9 cellular contexts compared by ENCODE assay signal in genomic region chr1:12435639-12436344, GRCh38.
A peak's percentile ranks its signal among the peaks of the same experiment; 100 is the strongest.
DNase-seq lines count a peak whose midpoint lies in the region; ATAC-seq, FAIRE-seq and TF ChIP-seq lines count a peak whose summit lies in the region.
"Had no signal": no experiment of that assay in that cellular context is flagged by ENCODE, and none has a peak within 500 bp of the region (broad histone marks: within the 10 kb centered on the region; RNA-seq: fewer than 3 reads in every experiment).

No MANE protein-coding gene starts in this region.

- no peak for DNase-seq in A549 (ENCODE audit: low read depth in 1 of 2, low spot score in 1 of 2)
- peak; percentile 62 for DNase-seq in activated naive CD8-positive, alpha-beta T cell treated with anti-CD3 and anti-CD28 coated beads for 36 hours
- DNase-seq in natural killer cell, result no peak
- no peak for DNase-seq in head of caudate nucleus
- DNase-seq in activated gamma-delta T cell (lab: John Stamatoyannopoulos, UW), result no peak
- no peak for DNase-seq in anterior cingulate cortex (lab: John Stamatoyannopoulos, UW)

- no peak for TF ChIP-seq POLR2A in A549 (IDR thresholded peaks at IDR 0.05; ENCODE audit: low read length)

- TF ChIP-seq EP300 in A549 (IDR thresholded peaks at IDR 0.05), result no peak

- H3K9me3 ChIP-seq in A549, result no peaks in the 10 kb centered on the region

- FAIRE-seq in A549 (lab: Jason Lieb, UNC), result no peak

- POLR2A ChIA-PET in A549 (lab: Yijun Ruan, JAX), result no interaction called here

- no peaks in the 10 kb centered on the region for H3K27me3 Mint-ChIP-seq in activated naive CD8-positive, alpha-beta T cell treated with anti-CD3 and anti-CD28 coated beads for 36 hours
- no peaks in the 10 kb centered on the region for H3K27me3 Mint-ChIP-seq in natural killer cell (ENCODE audit: low read depth in 2 of 2)

- peaks cover 64% of the 10 kb centered on the region for H3K4me1 ChIP-seq in A549

- H3K27ac ChIP-seq in A549, result peak overlapping the region; percentile 76 to 90
- H3K27ac ChIP-seq: cardiac muscle cell had no signal

- H3K4me1 Mint-ChIP-seq in activated naive CD8-positive, alpha-beta T cell treated with anti-CD3 and anti-CD28 coated beads for 36 hours, result peaks cover 95% of the 10 kb centered on the region
- peaks cover 72 to 75% of the 10 kb centered on the region in 2 donors for H3K4me1 Mint-ChIP-seq in natural killer cell

- intact Hi-C loops in natural killer cell (cut with micrococcal nuclease) (loop anchor here (2.0 to 10.0 kb wide), 3 partner anchors 13 to 261 kb away; no protein-coding TSS in a partner anchor), head of caudate nucleus (cut with DNase I) (no loop called here)

- peak overlapping the region; percentile 19; the same call in 1 of the 3 replicates for H3K4me2 ChIP-seq in A549

- H3K4me3 ChIP-seq in A549, result no peak overlapping the region
- H3K4me3 ChIP-seq: cardiac muscle cell had no signal

- TF ChIP-seq CTCF in A549 (IDR thresholded peaks at IDR 0.05) (no peak), natural killer cell (IDR thresholded peaks at IDR 0.05) (no peak)

- no peak for ATAC-seq in A549
- peak; percentile 76 for ATAC-seq in GM19397 (IDR thresholded peaks at IDR 0.05; ENCODE audit: unreplicated experiment)
- ATAC-seq in HG03457 (IDR thresholded peaks at IDR 0.05; ENCODE audit: unreplicated experiment), result peak; percentile 59
- ATAC-seq in natural killer cell, result peak; percentile 60 to 83 (median 69)

- H3K27ac Mint-ChIP-seq in activated naive CD8-positive, alpha-beta T cell treated with anti-CD3 and anti-CD28 coated beads for 36 hours, result peak overlapping the region; percentile 97
- H3K27ac Mint-ChIP-seq in natural killer cell, result peak overlapping the region; percentile 98

- peak overlapping the region; percentile 51 for H3K4me3 Mint-ChIP-seq in activated naive CD8-positive, alpha-beta T cell treated with anti-CD3 and anti-CD28 coated beads for 36 hours
- peak overlapping the region; percentile 83 for H3K4me3 Mint-ChIP-seq in natural killer cell

- H3K9me3 Mint-ChIP-seq in activated naive CD8-positive, alpha-beta T cell treated with anti-CD3 and anti-CD28 coated beads for 36 hours, result peaks cover 6% of the 10 kb centered on the region
- H3K9me3 Mint-ChIP-seq in natural killer cell, result no peaks in the 10 kb centered on the region

- CTCF ChIA-PET in A549 (lab: Yijun Ruan, JAX), result interaction anchor here (1.0 kb wide), 1 partner anchor 13 kb away, joined by 4 read pairs; no protein-coding TSS in a partner anchor

- peaks cover 68% of the 10 kb centered on the region for H3K36me3 Mint-ChIP-seq in activated naive CD8-positive, alpha-beta T cell treated with anti-CD3 and anti-CD28 coated beads for 36 hours
- H3K36me3 Mint-ChIP-seq in natural killer cell, result no peaks in the 10 kb centered on the region

- no peak for TF ChIP-seq RAD21 in A549 (conservative IDR thresholded peaks at IDR 0.05 in 1 of 2, IDR thresholded peaks at IDR 0.05 in 1 of 2)

- 95% methylated on average over 8 of the region's 8 CpGs for WGBS in A549 (ENCODE audit: missing lambda C conversion rate)

TF ChIP-seq in A549, 52 proteins besides CTCF, POLR2A, EP300 and RAD21:
- TF ChIP-seq ZNF302 (CRISPR knock-in tag; IDR thresholded peaks at IDR 0.05), result no peak
- TF ChIP-seq KDM5A (IDR thresholded peaks at IDR 0.05), result no peak
- no peak for TF ChIP-seq BCL3 (IDR thresholded peaks at IDR 0.05)
- TF ChIP-seq NR3C1 (IDR thresholded peaks at IDR 0.05), result no peak
- TF ChIP-seq RFX5 (IDR thresholded peaks at IDR 0.05), result no peak
- no peak for TF ChIP-seq SMC3 (IDR thresholded peaks at IDR 0.05)
- TF ChIP-seq EHMT2 (IDR thresholded peaks at IDR 0.05; ENCODE audit: low read depth), result no peak
- no peak for TF ChIP-seq ZC3H11A (IDR thresholded peaks at IDR 0.05)
- no peak for TF ChIP-seq BHLHE40 (IDR thresholded peaks at IDR 0.05; ENCODE audit: low read depth, low read length)
- TF ChIP-seq HOXB13 (CRISPR knock-in tag; IDR thresholded peaks at IDR 0.05; ENCODE audit: low read depth), result no peak
- no peak for TF ChIP-seq POLR2AphosphoS2 (conservative IDR thresholded peaks at IDR 0.05; ENCODE audit: low read length)
- TF ChIP-seq HEYL (CRISPR knock-in tag; IDR thresholded peaks at IDR 0.05), result no peak
- no peak for TF ChIP-seq JUNB (IDR thresholded peaks at IDR 0.05)
- TF ChIP-seq, protein P1, sequence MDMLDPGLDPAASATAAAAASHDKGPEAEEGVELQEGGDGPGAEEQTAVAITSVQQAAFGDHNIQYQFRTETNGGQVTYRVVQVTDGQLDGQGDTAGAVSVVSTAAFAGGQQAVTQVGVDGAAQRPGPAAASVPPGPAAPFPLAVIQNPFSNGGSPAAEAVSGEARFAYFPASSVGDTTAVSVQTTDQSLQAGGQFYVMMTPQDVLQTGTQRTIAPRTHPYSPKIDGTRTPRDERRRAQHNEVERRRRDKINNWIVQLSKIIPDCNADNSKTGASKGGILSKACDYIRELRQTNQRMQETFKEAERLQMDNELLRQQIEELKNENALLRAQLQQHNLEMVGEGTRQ (IDR thresholded peaks at IDR 0.05), result no peak
- TF ChIP-seq, protein P2, sequence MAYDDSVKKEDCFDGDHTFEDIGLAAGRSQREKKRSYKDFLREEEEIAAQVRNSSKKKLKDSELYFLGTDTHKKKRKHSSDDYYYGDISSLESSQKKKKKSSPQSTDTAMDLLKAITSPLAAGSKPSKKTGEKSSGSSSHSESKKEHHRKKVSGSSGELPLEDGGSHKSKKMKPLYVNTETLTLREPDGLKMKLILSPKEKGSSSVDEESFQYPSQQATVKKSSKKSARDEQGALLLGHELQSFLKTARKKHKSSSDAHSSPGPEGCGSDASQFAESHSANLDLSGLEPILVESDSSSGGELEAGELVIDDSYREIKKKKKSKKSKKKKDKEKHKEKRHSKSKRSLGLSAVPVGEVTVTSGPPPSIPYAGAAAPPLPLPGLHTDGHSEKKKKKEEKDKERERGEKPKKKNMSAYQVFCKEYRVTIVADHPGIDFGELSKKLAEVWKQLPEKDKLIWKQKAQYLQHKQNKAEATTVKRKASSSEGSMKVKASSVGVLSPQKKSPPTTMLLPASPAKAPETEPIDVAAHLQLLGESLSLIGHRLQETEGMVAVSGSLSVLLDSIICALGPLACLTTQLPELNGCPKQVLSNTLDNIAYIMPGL (CRISPR knock-in tag; IDR thresholded peaks at IDR 0.05; ENCODE audit: borderline replicate concordance), result no peak
- no peak for TF ChIP-seq TP53 (CRISPR knock-in tag; IDR thresholded peaks at IDR 0.05)
- no peak for TF ChIP-seq NPAS2 (CRISPR knock-in tag; IDR thresholded peaks at IDR 0.05; ENCODE audit: borderline replicate concordance)
- TF ChIP-seq RARB (CRISPR knock-in tag; IDR thresholded peaks at IDR 0.05), result no peak

Comparison
In these comparisons a context has a peak if more than half of its experiments do, and no peak if none do; other contexts are left out.
1. ATAC-seq: peak in GM19397 (single experiment), HG03457 (single experiment) and natural killer cell (3 of 3); none in A549 (0 of 2).